In genomic region chr3:172154768-172155649, GRCh38 we compare ENCODE assay signal across 8 cellular contexts.
DNase-seq lines count a peak whose midpoint lies in the region; ATAC-seq and TF ChIP-seq lines count a peak whose summit lies in the region.

No MANE protein-coding gene starts in this region.

- TF ChIP-seq CTCF in coronary artery (IDR thresholded peaks at IDR 0.05) (no peak), GM10248 (IDR thresholded peaks at IDR 0.05; ENCODE audit: control extremely low read depth, extremely low read depth, low read depth, missing control alignments) (no peak)

- no peaks in the 10 kb centered on the region for H3K36me3 ChIP-seq in skeletal muscle tissue (ENCODE audit: control insufficient read depth in 3 of 3, insufficient read depth in 3 of 3, low read length in 3 of 3)

- H3K9me3 ChIP-seq in skeletal muscle tissue (ENCODE audit: control insufficient read depth in 3 of 3, low read length in 3 of 3) = no peaks in the 10 kb centered on the region

- H3K27ac ChIP-seq in coronary artery = peak overlapping the region; percentile 91 to 94
- H3K27ac ChIP-seq in skeletal muscle tissue (ENCODE audit: low read depth, low read length) = peak overlapping the region; percentile 86

- no peak overlapping the region for H3K4me3 ChIP-seq in coronary artery
- no peak overlapping the region for H3K4me3 ChIP-seq in skeletal muscle tissue (ENCODE audit: low read length in 3 of 3)

- CTCF ChIA-PET in GM10248 (lab: Yijun Ruan, JAX) = interaction anchor here (0.8 to 2.5 kb wide), 7 partner anchors 9 to 52 kb away, joined by 4 to 11 read pairs (median 5); no protein-coding TSS in a partner anchor

- no peak overlapping the region for H3K9ac ChIP-seq in skeletal muscle tissue (ENCODE audit: low read depth in 1 of 3, low read length in 3 of 3)

- ATAC-seq in GM19043 (IDR thresholded peaks at IDR 0.05; ENCODE audit: low read depth, unreplicated experiment) = peak; percentile 72
- peak; percentile 54 for ATAC-seq in HG02981 (IDR thresholded peaks at IDR 0.05; ENCODE audit: unreplicated experiment)

- DNase-seq in coronary artery (ENCODE audit: low spot score) (no peak), GM10248 (ENCODE audit: extremely low spot score) (no peak), GM19240 (ENCODE audit: insufficient read length, low spot score) (no peak), islet precursor cell (no peak)
- DNase-seq in effector CD8-positive, alpha-beta T cell (lab: John Stamatoyannopoulos, UW) = no peak

- peaks cover 33 to 51% (median 48%) of the 10 kb centered on the region in 3 donors for H3K4me1 ChIP-seq in skeletal muscle tissue (ENCODE audit: control insufficient read depth in 3 of 3, insufficient read depth in 3 of 3, low read length in 3 of 3)

- H3K27me3 ChIP-seq in skeletal muscle tissue (ENCODE audit: control insufficient read depth in 3 of 3, insufficient read depth in 3 of 3, low read length in 3 of 3) = no peaks in the 10 kb centered on the region

- POLR2A ChIA-PET in GM10248 (lab: Yijun Ruan, JAX) = no interaction called here
